9 cellular contexts compared by ENCODE assay signal in genomic region chr5:128506643-128507042, GRCh38.
"Had no signal": no experiment of that assay in that cellular context is flagged by ENCODE, and none has a peak within 500 bp of the region (broad histone marks: within the 10 kb centered on the region; RNA-seq: fewer than 3 reads in every experiment).

No MANE protein-coding gene starts in this region.

- DNase-seq: GM23248, GOT3, H7, HFFc6, KBM-7 had no signal

- H2AFZ ChIP-seq: GM23248 had no signal

- H3K4me1 ChIP-seq: HAP-1 had no signal

- ATAC-seq: HCT116 had no signal

- H3K9ac ChIP-seq: GM23248, KMS-11 had no signal

- H3K4me3 ChIP-seq: GM23248, HAP-1 had no signal

- H3K4me2 ChIP-seq: KMS-11 had no signal

- H3K27ac ChIP-seq: GM23248, KMS-11 had no signal

- FAIRE-seq: HTR-8/SVneo had no signal

- H3K36me3 ChIP-seq: HAP-1 had no signal
